Comparison of ENCODE assay signal across 26 cellular contexts in the genomic region with DNA sequence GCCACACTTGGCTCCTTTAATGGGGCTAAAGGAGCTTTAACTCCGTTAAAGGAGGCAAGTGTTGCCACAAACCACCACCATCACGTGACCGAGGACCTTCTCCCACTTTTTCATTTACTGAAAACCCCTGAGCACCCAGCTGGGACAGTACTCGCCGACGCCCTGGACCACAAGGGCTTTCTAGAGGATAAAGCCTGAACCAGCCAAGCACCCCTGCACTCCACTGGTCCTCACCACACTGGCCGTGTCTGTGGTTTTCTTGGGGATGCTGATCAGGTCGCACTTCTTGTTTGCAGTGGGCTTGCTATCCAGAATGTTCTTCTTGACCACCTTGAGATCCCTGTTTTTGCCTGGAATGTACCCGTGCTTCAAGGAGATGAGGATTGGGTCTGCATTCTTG. TPM values are rescaled to one million over a fixed set of nuclear protein-coding genes. Genes with fewer than 3 reads are reported as not detected.
A peak's percentile ranks its signal among the peaks of the same experiment; 100 is the strongest.
DNase-seq lines count a peak whose midpoint lies in the region; ATAC-seq and TF ChIP-seq lines count a peak whose summit lies in the region.
"Had no signal": no experiment of that assay in that cellular context is flagged by ENCODE, and none has a peak within 500 bp of the region (broad histone marks: within the 10 kb centered on the region; RNA-seq: fewer than 3 reads in every experiment).

No MANE protein-coding gene starts in this region.

- no peak overlapping the region for H3K4me3 Mint-ChIP-seq in activated naive CD8-positive, alpha-beta T cell treated with anti-CD3 and anti-CD28 coated beads, Interleukin-2, amount 50 U/mL, for 24 hours
- H3K4me3 Mint-ChIP-seq in activated naive CD8-positive, alpha-beta T cell treated with anti-CD3 and anti-CD28 coated beads for 36 hours, result no peak overlapping the region
- peak overlapping the region in 1 of 8 donors; percentile 1 for H3K4me3 Mint-ChIP-seq in naive B cell
- H3K4me3 Mint-ChIP-seq: activated CD8-positive, alpha-beta T cell treated with anti-CD3 and anti-CD28 coated beads for 36 hours; activated naive CD8-positive, alpha-beta T cell; activated T-cell treated with anti-CD3 and anti-CD28 coated beads, Interleukin-2, amount 50 U/mL, for 4 hours; T-helper 17 cell had no signal

- no peak overlapping the region for H3K4me3 ChIP-seq in tibial artery

- intact Hi-C loops in tibial artery (cut with DNase I; ENCODE audit: low total_unique reads), result no loop called here

- peaks cover 58% of the 10 kb centered on the region for H3K4me1 Mint-ChIP-seq in activated naive CD8-positive, alpha-beta T cell treated with anti-CD3 and anti-CD28 coated beads, Interleukin-2, amount 50 U/mL, for 24 hours
- peaks cover 38% of the 10 kb centered on the region for H3K4me1 Mint-ChIP-seq in activated naive CD8-positive, alpha-beta T cell treated with anti-CD3 and anti-CD28 coated beads for 36 hours
- H3K4me1 Mint-ChIP-seq in naive B cell, result peaks cover 48 to 65% (median 63%) of the 10 kb centered on the region in 3 donors

- H3K27ac ChIP-seq in caudate nucleus (ENCODE audit: low read depth, low read length) (peak overlapping the region; percentile 55), tibial artery (peak overlapping the region; percentile 26 to 56)
- H3K27ac ChIP-seq: C4-2B, VCaP had no signal

- H3K9me3 ChIP-seq in tibial artery, result no peaks in the 10 kb centered on the region
- H3K9me3 ChIP-seq: neutrophil had no signal

- no peaks in the 10 kb centered on the region for H3K9me3 Mint-ChIP-seq in activated naive CD8-positive, alpha-beta T cell treated with anti-CD3 and anti-CD28 coated beads, Interleukin-2, amount 50 U/mL, for 24 hours
- no peaks in the 10 kb centered on the region for H3K9me3 Mint-ChIP-seq in activated naive CD8-positive, alpha-beta T cell treated with anti-CD3 and anti-CD28 coated beads for 36 hours
- H3K9me3 Mint-ChIP-seq in naive B cell, result no peaks in the 10 kb centered on the region
- H3K9me3 Mint-ChIP-seq: activated CD8-positive, alpha-beta T cell treated with anti-CD3 and anti-CD28 coated beads for 36 hours; activated T-cell treated with anti-CD3 and anti-CD28 coated beads, Interleukin-2, amount 50 U/mL, for 4 hours had no signal

- ATAC-seq in activated naive CD8-positive, alpha-beta T cell treated with anti-CD3 and anti-CD28 coated beads, Interleukin-2, amount 50 U/mL, for 24 hours, result no peak
- ATAC-seq in naive B cell (ENCODE audit: low read depth in 2 of 2), result no peak
- ATAC-seq in HG03280 (IDR thresholded peaks at IDR 0.05; ENCODE audit: unreplicated experiment), result no peak
- ATAC-seq: Right ventricle myocardium inferior, T-helper 17 cell had no signal

- peaks cover 0 to 50% (median 29%) of the 10 kb centered on the region in 4 donors for H3K4me1 ChIP-seq in tibial artery

- TF ChIP-seq CTCF in tibial artery (IDR thresholded peaks at IDR 0.05), result no peak

- no peaks in the 10 kb centered on the region for H3K27me3 Mint-ChIP-seq in activated naive CD8-positive, alpha-beta T cell treated with anti-CD3 and anti-CD28 coated beads, Interleukin-2, amount 50 U/mL, for 24 hours
- H3K27me3 Mint-ChIP-seq in activated naive CD8-positive, alpha-beta T cell treated with anti-CD3 and anti-CD28 coated beads for 36 hours, result no peaks in the 10 kb centered on the region
- no peaks in the 10 kb centered on the region for H3K27me3 Mint-ChIP-seq in naive B cell
- H3K27me3 Mint-ChIP-seq: activated CD8-positive, alpha-beta T cell treated with anti-CD3 and anti-CD28 coated beads for 36 hours; activated naive CD8-positive, alpha-beta T cell; T-helper 17 cell had no signal

- no peak for DNase-seq in activated naive CD8-positive, alpha-beta T cell treated with anti-CD3 and anti-CD28 coated beads, Interleukin-2, amount 50 U/mL, for 24 hours
- DNase-seq in activated naive CD8-positive, alpha-beta T cell treated with anti-CD3 and anti-CD28 coated beads for 36 hours, result no peak
- DNase-seq in caudate nucleus (lab: John Stamatoyannopoulos, UW) (no peak), naive B cell (no peak), tibial artery (no peak), AG08395 (ENCODE audit: low spot score) (no peak), epidermal melanocyte (ENCODE audit: insufficient read length, low spot score) (no peak)
- DNase-seq: activated CD8-positive, alpha-beta T cell treated with anti-CD3 and anti-CD28 coated beads for 36 hours; activated T-cell treated with anti-CD3 and anti-CD28 coated beads, Interleukin-2, amount 50 U/mL, for 4 hours; DMS53; effector CD8-positive, alpha-beta T cell; Kasumi-1; midbrain; NCI-H1105; NCI-H2107; NCI-H526; T-helper 17 cell had no signal

- peaks cover 52 to 62% (median 56%) of the 10 kb centered on the region in 3 donors for H3K36me3 ChIP-seq in tibial artery

- H3K27ac Mint-ChIP-seq in activated naive CD8-positive, alpha-beta T cell treated with anti-CD3 and anti-CD28 coated beads, Interleukin-2, amount 50 U/mL, for 24 hours, result peak overlapping the region; percentile 17
- H3K27ac Mint-ChIP-seq in activated naive CD8-positive, alpha-beta T cell treated with anti-CD3 and anti-CD28 coated beads for 36 hours, result no peak overlapping the region
- H3K27ac Mint-ChIP-seq in naive B cell, result peak overlapping the region in 5 of 6 donors; percentile 19 to 99 (median 91)
- H3K27ac Mint-ChIP-seq: activated CD8-positive, alpha-beta T cell treated with anti-CD3 and anti-CD28 coated beads for 36 hours; T-helper 17 cell had no signal

- H3K36me3 Mint-ChIP-seq in activated naive CD8-positive, alpha-beta T cell treated with anti-CD3 and anti-CD28 coated beads, Interleukin-2, amount 50 U/mL, for 24 hours (ENCODE audit: low read depth), result peaks cover 33% of the 10 kb centered on the region
- peaks cover 29% of the 10 kb centered on the region for H3K36me3 Mint-ChIP-seq in activated naive CD8-positive, alpha-beta T cell treated with anti-CD3 and anti-CD28 coated beads for 36 hours
- H3K36me3 Mint-ChIP-seq in naive B cell, result peaks cover 17 to 24% of the 10 kb centered on the region in 2 donors

- no peaks in the 10 kb centered on the region for H3K27me3 ChIP-seq in tibial artery
- H3K27me3 ChIP-seq: neutrophil had no signal

RNA-seq across cellular contexts. Expression of a gene that starts 14.7 kb away (rescaled TPM):
- 10 to 100 TPM; 22.2 to 23.0 TPM for total RNA-seq in activated naive CD8-positive, alpha-beta T cell treated with anti-CD3 and anti-CD28 coated beads for 36 hours
- 10 to 100 TPM; 28.4 to 56.4 (median 36.0) TPM for polyA plus RNA-seq in naive B cell (ENCODE audit: low read depth in 6 of 6)
- total RNA-seq: HT-29 had no signal

RNA-seq across cellular contexts. Expression of a gene that starts 50.5 kb away (rescaled TPM):
- total RNA-seq in activated naive CD8-positive, alpha-beta T cell treated with anti-CD3 and anti-CD28 coated beads for 36 hours, result under 1 TPM in 1 of 2 experiments, not detected in 1; 0.12 TPM
- polyA plus RNA-seq in naive B cell (ENCODE audit: low read depth in 6 of 6), result not detected
- total RNA-seq: A172; activated CD8-positive, alpha-beta T cell treated with anti-CD3 and anti-CD28 coated beads for 36 hours; HT-29; renal cortical epithelial cell had no signal
